8 cellular contexts compared by ENCODE assay signal in genomic region chr3:9224490-9224889, GRCh38. TPM values are rescaled to one million over a fixed set of nuclear protein-coding genes. Genes with fewer than 3 reads are reported as not detected.
DNase-seq lines count a peak whose midpoint lies in the region; ATAC-seq and TF ChIP-seq lines count a peak whose summit lies in the region.

No MANE protein-coding gene starts in this region.

- DNase-seq in GM12865 (ENCODE audit: low read depth) (peak; percentile 79), retina (no peak), hippocampal formation (lab: John Stamatoyannopoulos, UW) (no peak), A673 (ENCODE audit: low spot score) (no peak), NCI-H82 (lab: John Stamatoyannopoulos, UW) (no peak)
- DNase-seq in activated naive CD8-positive, alpha-beta T cell treated with anti-CD3 and anti-CD28 coated beads for 36 hours = peak; percentile 16

- POLR2A ChIA-PET in A673 (lab: Charles Lee; ENCODE audit: low non-redundant PET) = no interaction called here

- no peak overlapping the region for H3K27ac Mint-ChIP-seq in activated naive CD8-positive, alpha-beta T cell treated with anti-CD3 and anti-CD28 coated beads for 36 hours

- H3K4me3 ChIP-seq in GM12865 (ENCODE audit: low read depth, low read length) (no peak overlapping the region; the same call in 1 of the 2 replicates), A673 (ENCODE audit: low read depth, low read length, poor library complexity, severe bottlenecking) (no peak overlapping the region)

- no peaks in the 10 kb centered on the region for H3K36me3 ChIP-seq in A673 (ENCODE audit: insufficient read depth, low read length, poor library complexity, severe bottlenecking)

- no TSS peak for BruUV-seq in A673 (replicated peaks; lab: Mats Ljungman, UMichigan)

- H3K4me1 ChIP-seq in A673 (ENCODE audit: insufficient read depth, low read length, poor library complexity, severe bottlenecking) = no peaks in the 10 kb centered on the region

- TF ChIP-seq CTCF in GM12865 (IDR thresholded peaks at IDR 0.05; ENCODE audit: insufficient read depth, low read depth, low read length, missing control alignments) (peak; percentile 24), A673 (conservative IDR thresholded peaks at IDR 0.05; ENCODE audit: low read depth, low read length) (no peak)

- H3K27me3 Mint-ChIP-seq in activated naive CD8-positive, alpha-beta T cell treated with anti-CD3 and anti-CD28 coated beads for 36 hours = no peaks in the 10 kb centered on the region

- CTCF ChIA-PET in A673 (lab: Charles Lee) = no interaction called here

- ATAC-seq in GM19324 (IDR thresholded peaks at IDR 0.05; ENCODE audit: low FRiP score, unreplicated experiment) (peak; percentile 61), HG03060 (IDR thresholded peaks at IDR 0.05; ENCODE audit: low read depth, unreplicated experiment) (peak; percentile 92)

- H3K4me3 Mint-ChIP-seq in activated naive CD8-positive, alpha-beta T cell treated with anti-CD3 and anti-CD28 coated beads for 36 hours = no peak overlapping the region

- no peaks in the 10 kb centered on the region for H3K9me3 Mint-ChIP-seq in activated naive CD8-positive, alpha-beta T cell treated with anti-CD3 and anti-CD28 coated beads for 36 hours

- H3K27me3 ChIP-seq in A673 (replicated peaks; ENCODE audit: insufficient read depth, low read depth, low read length, poor library complexity) = no peaks in the 10 kb centered on the region

- peaks cover 7% of the 10 kb centered on the region for H3K4me1 Mint-ChIP-seq in activated naive CD8-positive, alpha-beta T cell treated with anti-CD3 and anti-CD28 coated beads for 36 hours

- no peaks in the 10 kb centered on the region for H3K36me3 Mint-ChIP-seq in activated naive CD8-positive, alpha-beta T cell treated with anti-CD3 and anti-CD28 coated beads for 36 hours

- intact Hi-C loops in A673 (cut with micrococcal nuclease; ENCODE audit: unreplicated experiment) = no loop called here

- H3K27ac ChIP-seq in A673 (ENCODE audit: low read depth, low read length, poor library complexity, severe bottlenecking) = no peak overlapping the region

- no peaks in the 10 kb centered on the region for H3K9me3 ChIP-seq in A673 (ENCODE audit: low read depth, low read length, poor library complexity, severe bottlenecking)

RNA-seq across cellular contexts. Expression of gene SRGAP3, which starts 25.0 kb away (rescaled TPM):
- total RNA-seq in activated naive CD8-positive, alpha-beta T cell treated with anti-CD3 and anti-CD28 coated beads for 36 hours = 1 to 10 TPM; 1.2 to 1.3 TPM
- total RNA-seq in A673 (2021) = 0.69 and 0.81 TPM in 2 replicates

Comparison
In these comparisons a context has a peak if more than half of its experiments do, and no peak if none do; other contexts are left out.
1. DNase-seq: peak in GM12865 (single experiment) and activated naive CD8-positive, alpha-beta T cell treated with anti-CD3 and anti-CD28 coated beads for 36 hours (single experiment); none in retina (single experiment), hippocampal formation (0 of 2), A673 (single experiment) and NCI-H82 (single experiment).